ENCODE assay signal across 8 cellular contexts in the genomic region with DNA sequence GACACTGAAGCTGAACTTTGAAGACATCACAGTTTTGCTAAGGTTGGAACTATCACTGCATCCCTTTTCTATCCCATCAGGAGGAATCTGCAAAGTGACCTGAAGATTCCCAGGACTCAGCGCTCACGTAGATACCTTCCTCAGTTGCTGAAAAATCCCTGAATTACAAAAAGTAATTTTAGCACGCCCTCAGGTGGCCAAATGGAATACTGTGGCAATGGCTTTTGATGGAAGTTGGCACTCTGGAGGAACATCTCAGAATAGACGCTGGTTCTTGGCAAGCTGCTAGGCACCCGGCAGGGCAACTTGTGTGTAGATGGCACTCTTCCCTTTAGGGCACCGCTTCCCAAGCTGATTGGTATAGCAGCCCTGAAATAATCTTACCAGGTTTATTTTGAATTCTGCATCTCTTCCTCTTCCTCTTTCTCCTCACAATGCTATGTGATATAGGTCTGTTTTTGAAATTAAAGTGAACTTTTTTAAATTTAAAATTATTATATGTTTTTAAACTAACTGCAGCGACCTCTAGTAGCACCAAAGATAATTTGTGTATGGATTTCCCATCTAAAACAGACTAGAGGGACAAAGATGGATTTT. TPM values are rescaled to one million over a fixed set of nuclear protein-coding genes. Genes with fewer than 3 reads are reported as not detected.
DNase-seq lines count a peak whose midpoint lies in the region; ATAC-seq, FAIRE-seq and TF ChIP-seq lines count a peak whose summit lies in the region.

No MANE protein-coding gene starts in this region.

- ATAC-seq in activated T-cell treated with anti-CD3 and anti-CD28 coated beads, Interleukin-2, amount 50 U/mL, for 72 hours (replicated peaks in 1 of 2): peak in 1 of 2 donors; percentile 30
- peak; percentile 61 to 93 (median 83) for ATAC-seq in psoas muscle
- ATAC-seq in HG03039 (IDR thresholded peaks at IDR 0.05; ENCODE audit: unreplicated experiment): no peak
- no peak for ATAC-seq in GM21390 (IDR thresholded peaks at IDR 0.05; ENCODE audit: unreplicated experiment)

- H3K27ac ChIP-seq in psoas muscle: no peak overlapping the region

- H3K4me3 Mint-ChIP-seq in activated T-cell treated with anti-CD3 and anti-CD28 coated beads, Interleukin-2, amount 50 U/mL, for 72 hours: peak overlapping the region; percentile 46 to 77
- H3K4me3 Mint-ChIP-seq in glutamatergic neuron (ENCODE audit: unreplicated experiment): no peak overlapping the region

- no peaks in the 10 kb centered on the region for H3K4me1 ChIP-seq in psoas muscle

- peak; percentile 39 for FAIRE-seq in A204.1 (lab: Jason Lieb, UNC)
- peak; percentile 64 for FAIRE-seq in G401.6 (lab: Jason Lieb, UNC)

- no peaks in the 10 kb centered on the region for H3K4me1 Mint-ChIP-seq in activated T-cell treated with anti-CD3 and anti-CD28 coated beads, Interleukin-2, amount 50 U/mL, for 72 hours (ENCODE audit: low read depth)
- peaks cover 3% of the 10 kb centered on the region for H3K4me1 Mint-ChIP-seq in glutamatergic neuron (ENCODE audit: low read depth, unreplicated experiment)

- no peaks in the 10 kb centered on the region for H3K36me3 ChIP-seq in psoas muscle (ENCODE audit: insufficient read depth in 1 of 2, low read depth in 1 of 2)

- peak overlapping the region; percentile 13 for H3K4me3 ChIP-seq in psoas muscle

- H3K9me3 Mint-ChIP-seq in activated T-cell treated with anti-CD3 and anti-CD28 coated beads, Interleukin-2, amount 50 U/mL, for 72 hours: no peaks in the 10 kb centered on the region
- no peaks in the 10 kb centered on the region for H3K9me3 Mint-ChIP-seq in glutamatergic neuron (ENCODE audit: unreplicated experiment)

- TF ChIP-seq CTCF in glutamatergic neuron (IDR thresholded peaks at IDR 0.05; ENCODE audit: partially characterized antibody, unreplicated experiment): peak; percentile 60
- peak; percentile 54 for TF ChIP-seq CTCF in psoas muscle (IDR thresholded peaks at IDR 0.05)

- intact Hi-C loops in psoas muscle (cut with DNase I): no loop called here

- H3K36me3 Mint-ChIP-seq in activated T-cell treated with anti-CD3 and anti-CD28 coated beads, Interleukin-2, amount 50 U/mL, for 72 hours (ENCODE audit: insufficient read depth in 2 of 2): no peaks in the 10 kb centered on the region
- H3K36me3 Mint-ChIP-seq in glutamatergic neuron (ENCODE audit: unreplicated experiment): no peaks in the 10 kb centered on the region

- 0 to 3% (median 0%) methylated on average over 7 of the region's 7 CpGs for WGBS in psoas muscle, 3 donors

- DNase-seq in NCI-H1105 treated with DMSO at 0.1 percent for 48 hours (lab: John Stamatoyannopoulos, UW) (peak; percentile 38), glutamatergic neuron (peak; percentile 43), psoas muscle (peak in 1 of 2 donors; percentile 33)
- peak; percentile 27 to 33 for DNase-seq in activated T-cell treated with anti-CD3 and anti-CD28 coated beads, Interleukin-2, amount 50 U/mL, for 72 hours

- H3K27me3 ChIP-seq in psoas muscle (ENCODE audit: insufficient read depth in 3 of 3, low read length in 2 of 3): peaks cover 0 to 16% (median 0%) of the 10 kb centered on the region in 3 donors

- peaks cover 54% of the 10 kb centered on the region for H3K27me3 Mint-ChIP-seq in activated T-cell treated with anti-CD3 and anti-CD28 coated beads, Interleukin-2, amount 50 U/mL, for 72 hours (ENCODE audit: low read depth)
- H3K27me3 Mint-ChIP-seq in glutamatergic neuron (ENCODE audit: unreplicated experiment): no peaks in the 10 kb centered on the region

- no peak overlapping the region for H3K27ac Mint-ChIP-seq in activated T-cell treated with anti-CD3 and anti-CD28 coated beads, Interleukin-2, amount 50 U/mL, for 72 hours
- no peak overlapping the region for H3K27ac Mint-ChIP-seq in glutamatergic neuron (ENCODE audit: unreplicated experiment)

- H3K9me3 ChIP-seq in psoas muscle: no peaks in the 10 kb centered on the region

RNA-seq across cellular contexts. Expression of gene ESX1, which starts 16.3 kb away (rescaled TPM):
- total RNA-seq in activated T-cell treated with anti-CD3 and anti-CD28 coated beads, Interleukin-2, amount 50 U/mL, for 72 hours: not detected
- total RNA-seq in glutamatergic neuron (ENCODE audit: unreplicated experiment) (not detected), psoas muscle (not detected)
- not detected for polyA plus RNA-seq in psoas muscle

Comparison
In these comparisons a context has a peak if more than half of its experiments do, and no peak if none do; other contexts are left out.
1. ATAC-seq: peak in psoas muscle (4 of 4); none in HG03039 (single experiment) and GM21390 (single experiment).